ENCODE assay signal across 8 cellular contexts in genomic region chr20:62795023-62795761, GRCh38. TPM values are rescaled to one million over a fixed set of nuclear protein-coding genes. Genes with fewer than 3 reads are reported as not detected.
DNase-seq lines count a peak whose midpoint lies in the region; ATAC-seq and TF ChIP-seq lines count a peak whose summit lies in the region.

No MANE protein-coding gene starts in this region.

- H3K4me1 ChIP-seq in NT2/D1 (ENCODE audit: insufficient read depth, insufficient read length), result peaks cover 21% of the 10 kb centered on the region

- H3K27ac Mint-ChIP-seq in natural killer cell, result peak overlapping the region; percentile 93 to 95

- DNase-seq in AG10803 (ENCODE audit: low read depth) (peak; percentile 34), HCEC 1CT (peak; percentile 31), NT2/D1 (ENCODE audit: low read depth, low spot score) (no peak), activated T-cell treated with anti-CD3 and anti-CD28 coated beads for 4 hours (peak; percentile 59), epithelial cell of prostate (ENCODE audit: low read depth, low spot score) (no peak), natural killer cell (peak; percentile 52), substantia nigra (lab: John Stamatoyannopoulos, UW) (peak in 30 of 49 donors; percentile 16 to 69 (median 43))

- H3K36me3 Mint-ChIP-seq in natural killer cell, result no peaks in the 10 kb centered on the region

- H3K36me3 ChIP-seq in NT2/D1 (ENCODE audit: insufficient read depth, insufficient read length, low read length), result peaks cover 32% of the 10 kb centered on the region

- no peak for TF ChIP-seq CTCF in AG10803 (conservative IDR thresholded peaks at IDR 0.05; ENCODE audit: low read length)
- TF ChIP-seq CTCF in natural killer cell (IDR thresholded peaks at IDR 0.05), result no peak

- H3K9me3 ChIP-seq in NT2/D1 (ENCODE audit: insufficient read depth, low read length), result no peaks in the 10 kb centered on the region

- H3K4me1 Mint-ChIP-seq in natural killer cell, result peaks cover 27 to 67% of the 10 kb centered on the region in 2 donors

- ATAC-seq in natural killer cell (peak in 1 of 3 donors; percentile 4), GM19455 (IDR thresholded peaks at IDR 0.05; ENCODE audit: unreplicated experiment) (no peak)

- H3K27me3 ChIP-seq in NT2/D1 (ENCODE audit: insufficient read depth, insufficient read length), result peaks cover 19% of the 10 kb centered on the region

- H3K4me3 ChIP-seq in AG10803 (ENCODE audit: low read length) (peak overlapping the region; percentile 69), NT2/D1 (ENCODE audit: insufficient read length, low read depth) (peak overlapping the region; percentile 60)

- no peaks in the 10 kb centered on the region for H3K27me3 Mint-ChIP-seq in natural killer cell (ENCODE audit: low read depth in 2 of 2)

- peak overlapping the region; percentile 87 for H3K9ac ChIP-seq in NT2/D1 (ENCODE audit: insufficient read length, low read depth)

- peak overlapping the region; percentile 92 for H3K4me3 Mint-ChIP-seq in natural killer cell

- H3K27ac ChIP-seq in epithelial cell of prostate (peak overlapping the region; percentile 69), substantia nigra (ENCODE audit: low read depth, low read length, poor library complexity, severe bottlenecking) (peak overlapping the region; percentile 79)

- intact Hi-C loops in natural killer cell (cut with micrococcal nuclease), result loop anchor here (2.0 kb wide), 1 partner anchor 68 kb away; no protein-coding TSS in a partner anchor

- H3K9me3 Mint-ChIP-seq in natural killer cell, result no peaks in the 10 kb centered on the region

RNA-seq across cellular contexts. Expression of gene MRGBP, which starts 1.1 kb away (rescaled TPM):
- 10 to 100 TPM in 2 of 3 donors, 1 to 10 TPM in 1; 8.3 to 12.8 (median 10.0) TPM for total RNA-seq in natural killer cell

RNA-seq across cellular contexts. Expression of gene OGFR, which starts 9.4 kb away (rescaled TPM):
- total RNA-seq in natural killer cell, result 10 to 100 TPM; 71.0 to 84.0 (median 83.0) TPM

RNA-seq across cellular contexts. Expression of gene COL9A3, which starts 21.7 kb away (rescaled TPM):
- total RNA-seq in natural killer cell, result 1 to 10 TPM in 1 of 3 donors, not detected in 2; 1.9 TPM

Comparison
In these comparisons a context has a peak if more than half of its experiments do, and no peak if none do; other contexts are left out.
1. DNase-seq: peak in AG10803 (single experiment), HCEC 1CT (single experiment), activated T-cell treated with anti-CD3 and anti-CD28 coated beads for 4 hours (single experiment), natural killer cell (single experiment) and substantia nigra (30 of 49); none in NT2/D1 (single experiment) and epithelial cell of prostate (single experiment).